Comparison of ENCODE assay signal across 30 cellular contexts in the genomic region with DNA sequence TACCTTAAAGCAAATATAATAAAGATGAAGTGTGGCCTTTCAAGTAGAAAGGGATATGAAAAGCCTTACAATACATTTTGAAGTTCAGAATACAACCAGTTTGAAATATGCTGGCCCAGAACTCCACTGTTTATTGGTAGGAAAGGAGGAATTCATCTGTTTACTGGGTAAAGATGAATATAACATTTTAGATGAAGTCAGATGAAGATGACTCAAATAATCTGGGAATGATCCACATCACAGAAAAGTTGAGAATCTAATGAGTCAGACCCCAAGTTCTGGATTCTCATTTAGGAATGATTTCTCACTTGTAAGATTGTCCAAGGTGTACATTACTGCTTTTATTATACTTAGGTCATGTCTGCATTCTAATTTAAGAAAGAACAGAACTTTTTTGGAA. TPM values are rescaled to one million over a fixed set of nuclear protein-coding genes. Genes with fewer than 3 reads are reported as not detected.
DNase-seq lines count a peak whose midpoint lies in the region; ATAC-seq and TF ChIP-seq lines count a peak whose summit lies in the region.
"Had no signal": no experiment of that assay in that cellular context is flagged by ENCODE, and none has a peak within 500 bp of the region (broad histone marks: within the 10 kb centered on the region; RNA-seq: fewer than 3 reads in every experiment).

No MANE protein-coding gene starts in this region.

- no peak overlapping the region for H4K91ac ChIP-seq in mesenchymal stem cell (ENCODE audit: low read length)

- H3K18ac ChIP-seq in mesenchymal stem cell (ENCODE audit: low read depth in 1 of 2, low read length in 2 of 2): no peak overlapping the region

- H3K27me3 ChIP-seq in mesenchymal stem cell (ENCODE audit: control insufficient read depth in 1 of 2, insufficient read depth in 1 of 2, low read length in 2 of 2): no peaks in the 10 kb centered on the region
- H3K27me3 ChIP-seq: ascending aorta, esophagus squamous epithelium had no signal

- H2BK12ac ChIP-seq in mesenchymal stem cell (ENCODE audit: low read length in 2 of 2): no peak overlapping the region

- H3K14ac ChIP-seq in mesenchymal stem cell (ENCODE audit: low read length in 2 of 2): no peak overlapping the region

- no peak overlapping the region for H2BK5ac ChIP-seq in mesenchymal stem cell (ENCODE audit: low read depth, low read length, poor library complexity, severe bottlenecking)

- no peak for TF ChIP-seq CTCF in HFFc6 (IDR thresholded peaks at IDR 0.05)

- no peak overlapping the region for H2AFZ ChIP-seq in mesenchymal stem cell (ENCODE audit: low read depth, low read length)

- H4K8ac ChIP-seq in mesenchymal stem cell (ENCODE audit: low read length): no peak overlapping the region

- intact Hi-C loops in activated CD4-positive, alpha-beta T cell treated with anti-CD3 and anti-CD28 coated beads, Interleukin-2, amount 10 ng/mL, durations not matched to agents 24 days and 14 days (cut with micrococcal nuclease): no loop called here

- H3K4me1 ChIP-seq in mesenchymal stem cell (ENCODE audit: control insufficient read depth, insufficient read depth, low read depth, low read length): no peaks in the 10 kb centered on the region
- H3K4me1 ChIP-seq: ascending aorta, esophagus squamous epithelium, left ventricle myocardium inferior had no signal

- H3K23ac ChIP-seq in mesenchymal stem cell (ENCODE audit: low read length in 2 of 2): no peak overlapping the region

- H3K9me3 Mint-ChIP-seq in HFFc6: no peaks in the 10 kb centered on the region
- H3K9me3 Mint-ChIP-seq in activated CD4-positive, alpha-beta T cell treated with anti-CD3 and anti-CD28 coated beads, Interleukin-2, amount 10 ng/mL, durations not matched to agents 24 days and 14 days: no peaks in the 10 kb centered on the region
- H3K9me3 Mint-ChIP-seq: activated CD8-positive, alpha-beta T cell treated with anti-CD3 and anti-CD28 coated beads for 36 hours; dendritic cell treated with granulocyte-macrophage colony-stimulating factor and Interleukin-4, amounts not matched to agents 40 ng/mL and 50 ng/mL, for 4 days; endodermal cell had no signal

- no peaks in the 10 kb centered on the region for H3K9me3 ChIP-seq in mesenchymal stem cell (ENCODE audit: control insufficient read depth, low read length)
- H3K9me3 ChIP-seq: ascending aorta, esophagus squamous epithelium, left ventricle myocardium inferior had no signal

- peaks cover 14% of the 10 kb centered on the region for H3K4me1 Mint-ChIP-seq in HFFc6 (ENCODE audit: low read depth)
- no peaks in the 10 kb centered on the region for H3K4me1 Mint-ChIP-seq in activated CD4-positive, alpha-beta T cell treated with anti-CD3 and anti-CD28 coated beads, Interleukin-2, amount 10 ng/mL, durations not matched to agents 24 days and 14 days
- H3K4me1 Mint-ChIP-seq: endodermal cell, T-helper 17 cell had no signal

- H3K4me3 ChIP-seq in mesenchymal stem cell (ENCODE audit: insufficient read depth in 1 of 2, low read depth in 1 of 2, low read length in 2 of 2): no peak overlapping the region
- H3K4me3 ChIP-seq: ascending aorta, esophagus squamous epithelium, left ventricle myocardium inferior, SK-N-MC had no signal

- no peak overlapping the region for H3K27ac Mint-ChIP-seq in HFFc6
- no peak overlapping the region for H3K27ac Mint-ChIP-seq in activated CD4-positive, alpha-beta T cell treated with anti-CD3 and anti-CD28 coated beads, Interleukin-2, amount 10 ng/mL, durations not matched to agents 24 days and 14 days
- H3K27ac Mint-ChIP-seq: activated CD8-positive, alpha-beta T cell treated with anti-CD3 and anti-CD28 coated beads for 36 hours; activated naive CD8-positive, alpha-beta T cell; dendritic cell treated with granulocyte-macrophage colony-stimulating factor and Interleukin-4, amounts not matched to agents 40 ng/mL and 50 ng/mL, for 4 days; endodermal cell; T-helper 17 cell had no signal

- H3K9ac ChIP-seq in mesenchymal stem cell (ENCODE audit: low read length): peak overlapping the region; percentile 31

- H3K27ac ChIP-seq in mesenchymal stem cell (ENCODE audit: low read length, poor library complexity, severe bottlenecking): no peak overlapping the region
- H3K27ac ChIP-seq: ascending aorta, esophagus squamous epithelium, left ventricle myocardium inferior, SK-N-MC had no signal

- no peak for ATAC-seq in GM21423 (IDR thresholded peaks at IDR 0.05; ENCODE audit: unreplicated experiment)
- ATAC-seq: activated CD8-positive, alpha-beta T cell treated with anti-CD3 and anti-CD28 coated beads for 36 hours; T-helper 17 cell had no signal

- H2BK120ac ChIP-seq in mesenchymal stem cell (ENCODE audit: low read depth, low read length): no peak overlapping the region

- no peak overlapping the region for H3K4ac ChIP-seq in mesenchymal stem cell (ENCODE audit: low read depth in 1 of 2, low read length in 2 of 2)

- H3K36me3 ChIP-seq in mesenchymal stem cell (ENCODE audit: control insufficient read depth in 1 of 2, insufficient read depth in 2 of 2, low read depth in 1 of 2, low read length in 2 of 2): peaks cover 0 to 34% of the 10 kb centered on the region in 2 experiments

- H2BK15ac ChIP-seq in mesenchymal stem cell (ENCODE audit: low read depth, poor library complexity, severe bottlenecking): no peak overlapping the region

- H3K4me2 ChIP-seq in mesenchymal stem cell (ENCODE audit: low read length, poor library complexity, severe bottlenecking): no peak overlapping the region

- H3K36me3 Mint-ChIP-seq in HFFc6 (ENCODE audit: low read depth): peaks cover 3% of the 10 kb centered on the region; the same call in 1 of the 2 replicates
- H3K36me3 Mint-ChIP-seq in activated CD4-positive, alpha-beta T cell treated with anti-CD3 and anti-CD28 coated beads, Interleukin-2, amount 10 ng/mL, durations not matched to agents 24 days and 14 days (ENCODE audit: low read depth): peaks cover 6% of the 10 kb centered on the region

- no peak overlapping the region for H3K4me3 Mint-ChIP-seq in HFFc6
- H3K4me3 Mint-ChIP-seq in activated CD4-positive, alpha-beta T cell treated with anti-CD3 and anti-CD28 coated beads, Interleukin-2, amount 10 ng/mL, durations not matched to agents 24 days and 14 days: no peak overlapping the region
- H3K4me3 Mint-ChIP-seq: activated CD8-positive, alpha-beta T cell treated with anti-CD3 and anti-CD28 coated beads for 36 hours; activated naive CD8-positive, alpha-beta T cell; dendritic cell treated with granulocyte-macrophage colony-stimulating factor and Interleukin-4, amounts not matched to agents 40 ng/mL and 50 ng/mL, for 4 days; endodermal cell; T-helper 17 cell had no signal

- H3K27me3 Mint-ChIP-seq in HFFc6 (ENCODE audit: insufficient read depth): no peaks in the 10 kb centered on the region
- no peaks in the 10 kb centered on the region for H3K27me3 Mint-ChIP-seq in activated CD4-positive, alpha-beta T cell treated with anti-CD3 and anti-CD28 coated beads, Interleukin-2, amount 10 ng/mL, durations not matched to agents 24 days and 14 days
- H3K27me3 Mint-ChIP-seq: activated CD8-positive, alpha-beta T cell treated with anti-CD3 and anti-CD28 coated beads for 36 hours; activated naive CD8-positive, alpha-beta T cell; dendritic cell treated with granulocyte-macrophage colony-stimulating factor and Interleukin-4, amounts not matched to agents 40 ng/mL and 50 ng/mL, for 4 days; progenitor cell of endocrine pancreas; T-helper 17 cell had no signal

- H3K79me1 ChIP-seq in mesenchymal stem cell (replicated peaks; ENCODE audit: low read length, poor library complexity, severe bottlenecking): no peaks in the 10 kb centered on the region

- DNase-seq in AG08396 (ENCODE audit: low spot score) (peak; percentile 11), HFFc6 (peak; percentile 34), amniotic epithelial cell (ENCODE audit: low read depth) (peak; percentile 16), mesenchymal stem cell (no peak), DMS 273 treated with DMSO at 0.1 percent for 48 hours (lab: John Stamatoyannopoulos, UW) (no peak), NCI-H1048 (lab: John Stamatoyannopoulos, UW) (no peak)
- no peak for DNase-seq in activated CD4-positive, alpha-beta T cell treated with anti-CD3 and anti-CD28 coated beads, Interleukin-2, amount 10 ng/mL, durations not matched to agents 24 days and 14 days
- DNase-seq: activated CD4-positive, alpha-beta T cell treated with anti-CD3 and anti-CD28 coated beads for 1 hour; activated CD8-positive, alpha-beta T cell treated with anti-CD3 and anti-CD28 coated beads for 36 hours; activated effector memory CD4-positive, alpha-beta T cell treated with Interleukin-2 at 50 U/mL for 16 hours; C1 segment of cervical spinal cord; central memory CD4-positive, alpha-beta T cell; COR-L47; endodermal cell; esophagus squamous epithelium; islet precursor cell; KBM-7; left ventricle myocardium inferior; NCI-H1436 treated with DMSO at 0.1 percent for 48 hours; NCI-H2107; NCI-H446; NCI-H82; stimulated activated naive CD4-positive, alpha-beta T cell treated with Interleukin-2 at 50 U/mL for 16 hours; T-helper 17 cell had no signal

- no peak overlapping the region for H2AK5ac ChIP-seq in mesenchymal stem cell (ENCODE audit: low read length, severe bottlenecking)

RNA-seq across cellular contexts. Expression of a gene that starts 21.2 kb away (rescaled TPM):
- total RNA-seq in HFFc6 (2021; fragmentation: NEBNext Ultra II Directional; extraction: Animal tissue kit (Norgen Biotek cat#: 25700)): 1 to 10 TPM in 4 of 6 experiments, under 1 TPM in 2; 0.83 to 1.5 (median 1.2) TPM
- polyA plus RNA-seq in mesenchymal stem cell (2013, experiment 1 of 2): 1.5 TPM
- 1.5 TPM for polyA plus RNA-seq in mesenchymal stem cell (2013, experiment 2 of 2)
- total RNA-seq in activated CD4-positive, alpha-beta T cell treated with anti-CD3 and anti-CD28 coated beads, Interleukin-2, amount 10 ng/mL, durations not matched to agents 24 days and 14 days: 0.66 and 1.7 TPM in 2 replicates

RNA-seq across cellular contexts. Expression of a gene that starts 21.4 kb away (rescaled TPM):
- 10 to 100 TPM; 18.1 to 23.2 (median 22.0) TPM for total RNA-seq in HFFc6 (2021; fragmentation: NEBNext Ultra II Directional; extraction: Animal tissue kit (Norgen Biotek cat#: 25700))
- 6.3 TPM for polyA plus RNA-seq in mesenchymal stem cell (2013, experiment 1 of 2)
- 7.3 TPM for polyA plus RNA-seq in mesenchymal stem cell (2013, experiment 2 of 2)
- total RNA-seq in activated CD4-positive, alpha-beta T cell treated with anti-CD3 and anti-CD28 coated beads, Interleukin-2, amount 10 ng/mL, durations not matched to agents 24 days and 14 days: 50.5 and 55.3 TPM in 2 replicates

Comparison
In these comparisons a context has a peak if more than half of its experiments do, and no peak if none do; other contexts are left out.
1. DNase-seq: peak in AG08396 (single experiment), HFFc6 (single experiment) and amniotic epithelial cell (single experiment); none in mesenchymal stem cell (single experiment), activated CD4-positive, alpha-beta T cell treated with anti-CD3 and anti-CD28 coated beads, Interleukin-2, amount 10 ng/mL, durations not matched to agents 24 days and 14 days (single experiment), DMS 273 treated with DMSO at 0.1 percent for 48 hours (single experiment) and NCI-H1048 (single experiment).